Comparison of ENCODE assay signal across 8 cellular contexts in genomic region chr2:170409164-170409535, GRCh38.
A peak's percentile ranks its signal among the peaks of the same experiment; 100 is the strongest.
DNase-seq lines count a peak whose midpoint lies in the region; ATAC-seq and TF ChIP-seq lines count a peak whose summit lies in the region.

No MANE protein-coding gene starts in this region.

- no peaks in the 10 kb centered on the region for H3K4me1 ChIP-seq in colonic mucosa

- no peaks in the 10 kb centered on the region for H3K9me3 ChIP-seq in colonic mucosa

- intact Hi-C loops in colonic mucosa (cut with DNase I) = loop anchor here (5.0 kb wide), 2 partner anchors 308 to 403 kb away; partner anchors contain the start of gene SP5
- intact Hi-C loops in lower leg skin (cut with DNase I; ENCODE audit: low total_unique reads) = loop anchor here (5.0 kb wide), 1 partner anchor 403 kb away; no protein-coding TSS in a partner anchor

- TF ChIP-seq CTCF in colonic mucosa (IDR thresholded peaks at IDR 0.05) (peak; percentile 84), lower leg skin (IDR thresholded peaks at IDR 0.05) (no peak)

- H3K36me3 ChIP-seq in H7 (replicated peaks; ENCODE audit: control insufficient read depth, insufficient read depth, low read length) = no peaks in the 10 kb centered on the region
- H3K36me3 ChIP-seq in colonic mucosa = no peaks in the 10 kb centered on the region

- TF ChIP-seq POLR2A in lower leg skin (IDR thresholded peaks at IDR 0.05) = no peak

- no peak overlapping the region for H3K27ac ChIP-seq in colonic mucosa

- WGBS in lower leg skin, 2 donors = 3 to 10% methylated on average over 9 of the region's 9 CpGs

- DNase-seq in AML-193 (lab: John Stamatoyannopoulos, UW) (peak; percentile 63 to 82), H7 (peak; percentile 65), NCI-H510A (lab: John Stamatoyannopoulos, UW) (peak; percentile 74), colonic mucosa (peak; percentile 85), lower leg skin (ENCODE audit: low spot score in 2 of 2) (peak; percentile 67 to 90)
- DNase-seq in activated CD4-positive, alpha-beta T cell treated with anti-CD3 and anti-CD28 coated beads for 4 hours = peak; percentile 74 to 81
- peak; percentile 27 to 64 (median 53) for DNase-seq in stimulated activated CD4-positive, alpha-beta T cell treated with anti-CD3 and anti-CD28 coated beads, TNF-alpha, amount 100 ng/mL, for 4 hours (ENCODE audit: low read depth in 3 of 3)

- no peak overlapping the region for H3K9ac ChIP-seq in colonic mucosa (ENCODE audit: low read depth in 2 of 2, low read length in 2 of 2)

- H3K4me3 ChIP-seq in H7 (ENCODE audit: insufficient read depth, low read depth, low read length) (no peak overlapping the region), colonic mucosa (no peak overlapping the region), lower leg skin (ENCODE audit: low read depth, poor library complexity, severe bottlenecking) (no peak overlapping the region)

- H3K27me3 ChIP-seq in H7 (ENCODE audit: control insufficient read depth, insufficient read depth, low read length) = no peaks in the 10 kb centered on the region
- H3K27me3 ChIP-seq in colonic mucosa = no peaks in the 10 kb centered on the region

- no peak for ATAC-seq in HG03520 (IDR thresholded peaks at IDR 0.05; ENCODE audit: unreplicated experiment)
